ENCODE assay signal across 17 cellular contexts in the genomic region with DNA sequence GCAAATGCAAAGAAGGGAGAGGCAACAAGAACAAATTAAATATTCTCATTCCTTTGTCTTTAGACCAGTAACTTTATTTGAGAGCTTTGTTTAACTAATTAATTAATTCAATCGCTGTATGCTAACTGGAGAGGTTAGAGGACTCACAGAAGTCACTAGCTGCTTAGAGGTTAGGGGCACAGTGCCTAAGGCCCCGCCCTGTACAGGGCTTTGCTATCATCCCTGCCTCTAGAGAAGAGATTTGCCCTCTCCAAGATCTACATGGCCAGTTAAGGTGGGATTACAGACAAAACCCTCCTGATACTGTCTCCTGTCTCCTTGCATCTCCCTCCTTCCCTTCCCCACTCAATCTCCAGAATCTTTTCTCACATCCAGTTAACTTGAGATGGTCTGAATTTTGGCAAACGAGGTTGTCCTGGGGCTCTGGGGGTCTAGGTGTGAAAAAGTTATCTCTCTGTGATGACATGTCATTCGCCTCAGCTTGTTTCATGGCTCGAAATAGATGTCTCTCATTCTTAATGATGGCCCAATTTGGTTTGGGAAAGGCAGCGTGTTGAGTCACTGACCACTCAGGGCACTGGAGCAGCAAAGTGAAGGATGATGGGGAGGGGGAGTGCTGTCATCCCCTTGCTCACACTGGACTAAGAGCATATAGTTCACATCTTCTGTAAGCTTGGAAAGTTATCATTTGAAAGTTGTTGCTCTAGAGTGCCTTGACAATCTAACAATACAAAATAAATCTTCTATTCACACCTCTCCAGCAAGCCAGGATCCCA.
"Had no signal": no experiment of that assay in that cellular context is flagged by ENCODE, and none has a peak within 500 bp of the region (broad histone marks: within the 10 kb centered on the region; RNA-seq: fewer than 3 reads in every experiment).

No MANE protein-coding gene starts in this region.

- H3K4me3 ChIP-seq: mucosa of descending colon, sigmoid colon, suprapubic skin, tibial artery, upper lobe of left lung, uterus had no signal

- H3K9me3 ChIP-seq: mucosa of descending colon, sigmoid colon, suprapubic skin, tibial artery, upper lobe of left lung, uterus had no signal

- H3K27me3 Mint-ChIP-seq: dendritic cell treated with granulocyte-macrophage colony-stimulating factor and Interleukin-4, amounts not matched to agents 40 ng/mL and 50 ng/mL, for 4 days had no signal

- H3K27ac Mint-ChIP-seq: dendritic cell treated with granulocyte-macrophage colony-stimulating factor and Interleukin-4, amounts not matched to agents 40 ng/mL and 50 ng/mL, for 4 days; endodermal cell; immature natural killer cell; naive thymus-derived CD8-positive, alpha-beta T cell had no signal

- ATAC-seq: mucosa of descending colon; naive thymus-derived CD8-positive, alpha-beta T cell had no signal

- DNase-seq: cerebellar nuclear complex; endodermal cell; erythroblast; immature natural killer cell; mucosa of descending colon; naive thymus-derived CD8-positive, alpha-beta T cell; sigmoid colon; small intestine; stimulated activated CD4-positive, alpha-beta T cell treated with anti-CD3 and anti-CD28 coated beads, Interleukin-12 subunit alpha, Interleukin-12 subunit beta, amount 100 ng/mL, for 4 hours; stimulated activated CD4-positive, alpha-beta T cell treated with anti-CD3 and anti-CD28 coated beads, Interleukin-2, amount 100 ng/mL, for 48 hours; stimulated activated naive CD4-positive, alpha-beta T cell treated with Interleukin-2 at 50 U/mL for 16 hours; tibial artery; upper lobe of left lung; uterus had no signal

- H3K27ac ChIP-seq: sigmoid colon, suprapubic skin, tibial artery, upper lobe of left lung, uterus had no signal

- H3K4me1 Mint-ChIP-seq: immature natural killer cell; naive thymus-derived CD8-positive, alpha-beta T cell had no signal

- H3K4me3 Mint-ChIP-seq: dendritic cell treated with granulocyte-macrophage colony-stimulating factor and Interleukin-4, amounts not matched to agents 40 ng/mL and 50 ng/mL, for 4 days; endodermal cell; immature natural killer cell; naive thymus-derived CD8-positive, alpha-beta T cell; neural crest cell had no signal

- H3K36me3 ChIP-seq: sigmoid colon, suprapubic skin, tibial artery, upper lobe of left lung, uterus had no signal

- H3K36me3 Mint-ChIP-seq: immature natural killer cell; naive thymus-derived CD8-positive, alpha-beta T cell had no signal

- H3K4me1 ChIP-seq: sigmoid colon, suprapubic skin, tibial artery, uterus had no signal

- H3K27me3 ChIP-seq: sigmoid colon, tibial artery, upper lobe of left lung, uterus had no signal

- H3K9me3 Mint-ChIP-seq: dendritic cell treated with granulocyte-macrophage colony-stimulating factor and Interleukin-4, amounts not matched to agents 40 ng/mL and 50 ng/mL, for 4 days; endodermal cell; immature natural killer cell; neural crest cell had no signal
